In genomic region chr17:63984651-63985386, GRCh38 we compare ENCODE assay signal across 1 cellular context.
A peak's percentile ranks its signal among the peaks of the same experiment; 100 is the strongest.
TF ChIP-seq lines count a peak whose summit lies in the region.

No MANE protein-coding gene starts in this region.

TF ChIP-seq in IMR-90, 13 proteins besides CTCF, POLR2A, EP300 and RAD21:
- no peak for TF ChIP-seq ELK1 (IDR thresholded peaks at IDR 0.05; ENCODE audit: borderline replicate concordance, low read depth, low read length)
- TF ChIP-seq MAZ (IDR thresholded peaks at IDR 0.05; ENCODE audit: borderline replicate concordance, low read depth, low read length) = peak; percentile 90
- TF ChIP-seq BHLHE40 (IDR thresholded peaks at IDR 0.05; ENCODE audit: low read depth, low read length) = peak; percentile 86; the same call in 1 of the 2 replicates
- no peak for TF ChIP-seq RFX5 (IDR thresholded peaks at IDR 0.05; ENCODE audit: low read depth, low read length)
- no peak for TF ChIP-seq SMC3 (IDR thresholded peaks at IDR 0.05; ENCODE audit: low read depth, low read length)
- peak; percentile 95 for TF ChIP-seq FOS (IDR thresholded peaks at IDR 0.05; ENCODE audit: low read depth, low read length)
- no peak for TF ChIP-seq MAFK (IDR thresholded peaks at IDR 0.05; ENCODE audit: low read depth, low read length)
